2 cellular contexts compared by ENCODE assay signal in the genomic region with DNA sequence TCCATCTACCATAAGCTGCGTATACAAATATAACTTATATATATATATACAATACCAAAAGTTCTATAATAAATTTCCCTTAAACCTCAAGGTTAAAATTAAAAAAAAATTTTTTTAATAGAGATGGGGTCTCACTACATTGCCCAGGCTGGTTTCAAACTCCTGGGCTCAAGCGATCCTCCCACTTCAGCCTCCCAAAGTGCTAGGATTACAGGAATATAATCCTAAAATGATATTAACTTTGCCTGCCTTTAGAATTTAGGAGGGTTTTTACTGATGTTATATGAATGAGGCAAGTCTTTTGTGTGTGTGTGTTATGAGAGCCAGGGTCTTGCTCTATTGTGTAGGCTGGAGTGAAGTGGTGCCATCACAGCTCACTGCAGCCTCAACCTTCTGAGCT.
TF ChIP-seq lines count a peak whose summit lies in the region.

No MANE protein-coding gene starts in this region.

TF ChIP-seq in HepG2, 621 proteins besides CTCF, POLR2A, EP300 and RAD21:
- TF ChIP-seq, protein P1, sequence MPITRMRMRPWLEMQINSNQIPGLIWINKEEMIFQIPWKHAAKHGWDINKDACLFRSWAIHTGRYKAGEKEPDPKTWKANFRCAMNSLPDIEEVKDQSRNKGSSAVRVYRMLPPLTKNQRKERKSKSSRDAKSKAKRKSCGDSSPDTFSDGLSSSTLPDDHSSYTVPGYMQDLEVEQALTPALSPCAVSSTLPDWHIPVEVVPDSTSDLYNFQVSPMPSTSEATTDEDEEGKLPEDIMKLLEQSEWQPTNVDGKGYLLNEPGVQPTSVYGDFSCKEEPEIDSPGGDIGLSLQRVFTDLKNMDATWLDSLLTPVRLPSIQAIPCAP (CRISPR knock-in tag; IDR thresholded peaks at IDR 0.05; ENCODE audit: low read depth), result no peak
- 0 out of 2 replicates have a peak, but pooled peaks have one; percentile 32 for TF ChIP-seq ZNF121 (CRISPR knock-in tag; IDR thresholded peaks at IDR 0.05)
TF ChIP-seq in HepG2: peak in this region for 1.

TF ChIP-seq in K562, 482 proteins besides CTCF, POLR2A, EP300 and RAD21:
- TF ChIP-seq RBM25 (IDR thresholded peaks at IDR 0.05; ENCODE audit: low read depth, low read length, severe bottlenecking) (peak; percentile 49), ZNF121 (CRISPR knock-in tag; conservative IDR thresholded peaks at IDR 0.05) (peak; percentile 70), TBP (optimal IDR thresholded peaks at IDR 0.05; ENCODE audit: low read depth, low read length) (no peak), CSDE1 (IDR thresholded peaks at IDR 0.05) (no peak), SUPT5H (IDR thresholded peaks at IDR 0.05) (0 out of 2 replicates have a peak, but pooled peaks have one; percentile 31)
- TF ChIP-seq, protein P2, sequence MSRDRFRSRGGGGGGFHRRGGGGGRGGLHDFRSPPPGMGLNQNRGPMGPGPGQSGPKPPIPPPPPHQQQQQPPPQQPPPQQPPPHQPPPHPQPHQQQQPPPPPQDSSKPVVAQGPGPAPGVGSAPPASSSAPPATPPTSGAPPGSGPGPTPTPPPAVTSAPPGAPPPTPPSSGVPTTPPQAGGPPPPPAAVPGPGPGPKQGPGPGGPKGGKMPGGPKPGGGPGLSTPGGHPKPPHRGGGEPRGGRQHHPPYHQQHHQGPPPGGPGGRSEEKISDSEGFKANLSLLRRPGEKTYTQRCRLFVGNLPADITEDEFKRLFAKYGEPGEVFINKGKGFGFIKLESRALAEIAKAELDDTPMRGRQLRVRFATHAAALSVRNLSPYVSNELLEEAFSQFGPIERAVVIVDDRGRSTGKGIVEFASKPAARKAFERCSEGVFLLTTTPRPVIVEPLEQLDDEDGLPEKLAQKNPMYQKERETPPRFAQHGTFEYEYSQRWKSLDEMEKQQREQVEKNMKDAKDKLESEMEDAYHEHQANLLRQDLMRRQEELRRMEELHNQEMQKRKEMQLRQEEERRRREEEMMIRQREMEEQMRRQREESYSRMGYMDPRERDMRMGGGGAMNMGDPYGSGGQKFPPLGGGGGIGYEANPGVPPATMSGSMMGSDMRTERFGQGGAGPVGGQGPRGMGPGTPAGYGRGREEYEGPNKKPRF (IDR thresholded peaks at IDR 0.05; ENCODE audit: low read depth, low read length), result no peak
- TF ChIP-seq, protein P3, sequence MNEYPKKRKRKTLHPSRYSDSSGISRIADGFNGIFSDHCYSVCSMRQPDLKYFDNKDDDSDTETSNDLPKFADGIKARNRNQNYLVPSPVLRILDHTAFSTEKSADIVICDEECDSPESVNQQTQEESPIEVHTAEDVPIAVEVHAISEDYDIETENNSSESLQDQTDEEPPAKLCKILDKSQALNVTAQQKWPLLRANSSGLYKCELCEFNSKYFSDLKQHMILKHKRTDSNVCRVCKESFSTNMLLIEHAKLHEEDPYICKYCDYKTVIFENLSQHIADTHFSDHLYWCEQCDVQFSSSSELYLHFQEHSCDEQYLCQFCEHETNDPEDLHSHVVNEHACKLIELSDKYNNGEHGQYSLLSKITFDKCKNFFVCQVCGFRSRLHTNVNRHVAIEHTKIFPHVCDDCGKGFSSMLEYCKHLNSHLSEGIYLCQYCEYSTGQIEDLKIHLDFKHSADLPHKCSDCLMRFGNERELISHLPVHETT (CRISPR knock-in tag; conservative IDR thresholded peaks at IDR 0.05 in 1 of 2, IDR thresholded peaks at IDR 0.05 in 1 of 2), result no peak
- TF ChIP-seq, protein P4, sequence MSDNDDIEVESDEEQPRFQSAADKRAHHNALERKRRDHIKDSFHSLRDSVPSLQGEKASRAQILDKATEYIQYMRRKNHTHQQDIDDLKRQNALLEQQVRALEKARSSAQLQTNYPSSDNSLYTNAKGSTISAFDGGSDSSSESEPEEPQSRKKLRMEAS (CRISPR knock-in tag; IDR thresholded peaks at IDR 0.05), result no peak
